In the genomic region with DNA sequence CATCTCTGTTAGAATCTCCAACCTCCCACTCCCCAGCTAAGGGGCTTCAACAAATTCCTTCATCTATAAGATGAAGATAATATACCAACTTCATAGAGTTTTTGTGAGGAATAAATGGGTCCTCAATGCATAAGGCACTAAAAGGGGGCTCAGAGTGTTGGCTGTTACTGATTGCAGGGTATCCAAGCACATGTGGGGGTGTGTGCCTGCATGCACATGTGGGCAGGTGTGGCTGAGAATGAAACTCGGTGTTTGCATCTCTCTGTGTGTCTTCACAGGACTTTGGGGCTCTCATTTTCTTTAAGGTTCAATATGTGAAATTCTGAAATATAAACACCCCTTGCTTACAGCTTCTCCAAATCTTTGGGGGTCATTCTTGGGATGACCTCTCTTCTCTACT, we compare ENCODE assay signal across 11 cellular contexts. TPM values are rescaled to one million over a fixed set of nuclear protein-coding genes. Genes with fewer than 3 reads are reported as not detected.
DNase-seq lines count a peak whose midpoint lies in the region; ATAC-seq and TF ChIP-seq lines count a peak whose summit lies in the region.
"Had no signal": no experiment of that assay in that cellular context is flagged by ENCODE, and none has a peak within 500 bp of the region (broad histone marks: within the 10 kb centered on the region; RNA-seq: fewer than 3 reads in every experiment).

No MANE protein-coding gene starts in this region.

- no peaks in the 10 kb centered on the region for H3K9me3 ChIP-seq in stomach smooth muscle (ENCODE audit: control insufficient read depth in 2 of 2, low read length in 2 of 2)
- H3K9me3 ChIP-seq in trophoblast cell (ENCODE audit: insufficient read depth, low read depth, low read length) = no peaks in the 10 kb centered on the region

- H3K79me1 ChIP-seq in trophoblast cell (ENCODE audit: low read length) = peaks cover 18% of the 10 kb centered on the region

- H3K23ac ChIP-seq in trophoblast cell (ENCODE audit: low read length) = no peak overlapping the region

- peak overlapping the region in 2 of 5 experiments; percentile 47 to 84 for H3K4me3 Mint-ChIP-seq in brain

- H3K27me3 Mint-ChIP-seq in brain = peaks cover 3% of the 10 kb centered on the region

- ATAC-seq in GM18867 (IDR thresholded peaks at IDR 0.05; ENCODE audit: unreplicated experiment) = peak; percentile 37
- peak; percentile 40 for ATAC-seq in HG02798 (IDR thresholded peaks at IDR 0.05; ENCODE audit: poor library complexity, unreplicated experiment)
- no peak for ATAC-seq in left lobe of liver

- no peak overlapping the region for H3K9ac ChIP-seq in stomach smooth muscle (ENCODE audit: low read length in 2 of 2)
- no peak overlapping the region for H3K9ac ChIP-seq in trophoblast cell (ENCODE audit: low read length)

- no peaks in the 10 kb centered on the region for H3K36me3 ChIP-seq in stomach smooth muscle (ENCODE audit: control insufficient read depth in 2 of 2, insufficient read depth in 2 of 2, low read length in 2 of 2)
- no peaks in the 10 kb centered on the region for H3K36me3 ChIP-seq in trophoblast cell (ENCODE audit: control insufficient read depth in 1 of 2, insufficient read depth in 2 of 2, low read length in 2 of 2)

- H3K14ac ChIP-seq in trophoblast cell (ENCODE audit: low read length) = no peak overlapping the region

- no peaks in the 10 kb centered on the region for H3K9me3 Mint-ChIP-seq in brain

- no peak for TF ChIP-seq CTCF in brain (conservative IDR thresholded peaks at IDR 0.05)

- no peak overlapping the region for H2AK5ac ChIP-seq in trophoblast cell (ENCODE audit: low read length)

- no peak overlapping the region for H4K8ac ChIP-seq in trophoblast cell (ENCODE audit: low read depth, low read length)

- DNase-seq in GF-D8 (lab: John Stamatoyannopoulos, UW) (no peak), trophoblast cell (no peak), left lobe of liver (ENCODE audit: low spot score) (no peak)
- DNase-seq: activated CD4-positive, alpha-beta T cell treated with anti-CD3 and anti-CD28 coated beads, Interleukin-2, amount 50 U/mL, for 4 hours; NCI-H1417 had no signal

- no CpG with 5 or more reads among the region's 1 CpG for WGBS in trophoblast cell (ENCODE audit: extremely low coverage, insufficient coverage, insufficient read length)

- H3K18ac ChIP-seq in trophoblast cell (ENCODE audit: low read length) = no peak overlapping the region

- H4K12ac ChIP-seq in trophoblast cell (ENCODE audit: low read depth, low read length) = no peak overlapping the region

- H3K4me1 ChIP-seq in stomach smooth muscle (ENCODE audit: control insufficient read depth, insufficient read depth, low read length) = peaks cover 43% of the 10 kb centered on the region
- H3K4me1 ChIP-seq in trophoblast cell (ENCODE audit: control insufficient read depth in 1 of 2, insufficient read depth in 2 of 2, low read length in 2 of 2) = peaks cover 7 to 10% of the 10 kb centered on the region in 2 experiments

- H3K27ac ChIP-seq in stomach smooth muscle (ENCODE audit: low read length) (peak overlapping the region; percentile 71), trophoblast cell (ENCODE audit: low read depth, low read length) (no peak overlapping the region)

- H3K27me3 ChIP-seq in stomach smooth muscle (ENCODE audit: control insufficient read depth in 1 of 2, insufficient read depth in 2 of 2, low read length in 2 of 2) (no peaks in the 10 kb centered on the region), trophoblast cell (ENCODE audit: insufficient read depth, low read length) (peaks cover 2% of the 10 kb centered on the region)

- no peak overlapping the region for H2BK5ac ChIP-seq in trophoblast cell (ENCODE audit: low read depth, low read length, poor library complexity)

- no peak overlapping the region for H4K91ac ChIP-seq in trophoblast cell (ENCODE audit: low read depth, low read length)

- H3K4me3 ChIP-seq in stomach smooth muscle (ENCODE audit: low read length in 2 of 2) (peak overlapping the region in 1 of 2 donors; percentile 22), trophoblast cell (ENCODE audit: low read depth, low read length) (no peak overlapping the region)

- H2BK12ac ChIP-seq in trophoblast cell (ENCODE audit: low read length) = no peak overlapping the region

- H3K4ac ChIP-seq in trophoblast cell (ENCODE audit: low read depth, low read length) = no peak overlapping the region

- peaks cover 20% of the 10 kb centered on the region for H3K4me1 Mint-ChIP-seq in brain

- H3K79me2 ChIP-seq in trophoblast cell (ENCODE audit: control insufficient read depth, insufficient read depth, low read length, poor library complexity) = peaks cover 12% of the 10 kb centered on the region

- H2BK120ac ChIP-seq in trophoblast cell (ENCODE audit: insufficient read depth, low read length, poor library complexity) = no peak overlapping the region

- H3K27ac Mint-ChIP-seq in brain = peak overlapping the region in 4 of 5 experiments; percentile 55 to 95 (median 81)

- H3K36me3 Mint-ChIP-seq in brain = no peaks in the 10 kb centered on the region

- H3K4me2 ChIP-seq in trophoblast cell (ENCODE audit: low read length) = no peak overlapping the region

- no peak overlapping the region for H2AFZ ChIP-seq in trophoblast cell (ENCODE audit: insufficient read depth, low read length, poor library complexity)

RNA-seq across cellular contexts. Expression of a gene that starts 4.1 kb away (rescaled TPM):
- polyA plus RNA-seq in brain (ENCODE audit: insufficient read depth, low read depth, low replicate concordance) = 53.1 TPM
- polyA plus RNA-seq in trophoblast cell (2013) = 23.2 and 23.4 TPM in 2 replicates
- total RNA-seq in left lobe of liver = 18.1 TPM

RNA-seq across cellular contexts. Expression of a gene that starts 11.2 kb away (rescaled TPM):
- polyA plus RNA-seq in brain (ENCODE audit: insufficient read depth, low read depth, low replicate concordance) = 1.6 TPM
- polyA plus RNA-seq in trophoblast cell (2013) = not detected in 2 replicates
- total RNA-seq in left lobe of liver = 1.0 TPM
- total RNA-seq: bronchial epithelial cell, frontal cortex had no signal

RNA-seq across cellular contexts. Expression of a gene that starts 24.6 kb away (rescaled TPM):
- 24.4 TPM for polyA plus RNA-seq in brain (ENCODE audit: insufficient read depth, low read depth, low replicate concordance)
- polyA plus RNA-seq in trophoblast cell (2013) = 6.9 and 7.4 TPM in 2 replicates
- total RNA-seq in left lobe of liver = 1.9 TPM

RNA-seq across cellular contexts. Expression of a gene that starts 46.8 kb away (rescaled TPM):
- polyA plus RNA-seq in brain (ENCODE audit: insufficient read depth, low read depth, low replicate concordance) = 11.2 TPM
- 548 and 582 TPM in 2 replicates for polyA plus RNA-seq in trophoblast cell (2013)
- total RNA-seq in left lobe of liver = 19.3 TPM

RNA-seq across cellular contexts. Expression of a gene that starts 59.5 kb away (rescaled TPM):
- 80.8 TPM for polyA plus RNA-seq in brain (ENCODE audit: insufficient read depth, low read depth, low replicate concordance)
- polyA plus RNA-seq in trophoblast cell (2013) = 16.1 and 16.2 TPM in 2 replicates
- 52.0 TPM for total RNA-seq in left lobe of liver
